15 cellular contexts compared by ENCODE assay signal in genomic region chr9:127531676-127532075, GRCh38.
A peak's percentile ranks its signal among the peaks of the same experiment; 100 is the strongest.
DNase-seq lines count a peak whose midpoint lies in the region; ATAC-seq and TF ChIP-seq lines count a peak whose summit lies in the region.
"Had no signal": no experiment of that assay in that cellular context is flagged by ENCODE, and none has a peak within 500 bp of the region (broad histone marks: within the 10 kb centered on the region; RNA-seq: fewer than 3 reads in every experiment).

No MANE protein-coding gene starts in this region.

- H3K27me3 Mint-ChIP-seq in T-cell = no peaks in the 10 kb centered on the region

- H4K8ac ChIP-seq in mesendoderm (ENCODE audit: low read depth, low read length) = no peak overlapping the region

- no peak overlapping the region for H2BK120ac ChIP-seq in mesendoderm (ENCODE audit: low read depth, low read length)

- no peak overlapping the region for H3K4me3 Mint-ChIP-seq in T-cell

- H2AK5ac ChIP-seq in mesendoderm (ENCODE audit: low read length) = no peak overlapping the region

- H3K27ac Mint-ChIP-seq in T-cell = no peak overlapping the region

- H2BK15ac ChIP-seq in mesendoderm (replicated peaks; ENCODE audit: low read depth) = no peak overlapping the region

- H3K36me3 ChIP-seq in HUES64 (ENCODE audit: insufficient read depth, low read length) (peaks cover 2% of the 10 kb centered on the region; the same call in 1 of the 2 replicates), mesendoderm (ENCODE audit: control insufficient read depth, insufficient read depth, low read length) (no peaks in the 10 kb centered on the region)

- H3K9ac ChIP-seq in HUES64 (ENCODE audit: low read depth, low read length) (no peak overlapping the region), mesendoderm (ENCODE audit: low read length) (no peak overlapping the region)
- H3K9ac ChIP-seq: KMS-11 had no signal

- DNase-seq in ELF-1 (ENCODE audit: low read depth, low spot score) (peak; percentile 58), dermis microvascular lymphatic vessel endothelial cell (ENCODE audit: low read depth in 2 of 2) (peak; percentile 58 to 64), mesendoderm (peak; percentile 65), T-cell (no peak), GM10266 (ENCODE audit: extremely low spot score) (no peak)
- DNase-seq: COR-L47, DMS53, NCI-H1092, NCI-H2107, NCI-H345, NCI-H526 treated with DMSO at 0.1 percent for 48 hours, PC-9 had no signal

- H3K27me3 ChIP-seq in HUES64 (ENCODE audit: insufficient read depth, low read length) (no peaks in the 10 kb centered on the region), mesendoderm (ENCODE audit: insufficient read depth, low read length, poor library complexity) (no peaks in the 10 kb centered on the region)

- H3K4me3 ChIP-seq in HUES64 (ENCODE audit: low read length) = no peak overlapping the region
- H3K4me3 ChIP-seq in mesendoderm (ENCODE audit: low read length) = no peak overlapping the region
- H3K4me3 ChIP-seq: PC-9 had no signal

- no peaks in the 10 kb centered on the region for H3K4me1 Mint-ChIP-seq in T-cell

- no peak overlapping the region for H3K23ac ChIP-seq in mesendoderm (ENCODE audit: low read length)

- H3K4me1 ChIP-seq in HUES64 (ENCODE audit: insufficient read depth, low read length) (peaks cover 20% of the 10 kb centered on the region), mesendoderm (ENCODE audit: control insufficient read depth, low read depth, low read length) (peaks cover 2% of the 10 kb centered on the region)

- no peak overlapping the region for H3K56ac ChIP-seq in mesendoderm (ENCODE audit: low read length)

- CTCF ChIA-PET in T-cell (lab: Charles Lee) = no interaction called here

- H3K4me2 ChIP-seq in mesendoderm (ENCODE audit: low read length) = no peak overlapping the region
- H3K4me2 ChIP-seq: KMS-11, PC-9 had no signal

- peak overlapping the region; percentile 37; the same call in 1 of the 2 replicates for H3K27ac ChIP-seq in HUES64 (ENCODE audit: low read depth, low read length)
- peak overlapping the region; percentile 3 for H3K27ac ChIP-seq in mesendoderm (ENCODE audit: low read depth, low read length)
- H3K27ac ChIP-seq: KMS-11, PC-9 had no signal

- H3K9me3 Mint-ChIP-seq in T-cell = no peaks in the 10 kb centered on the region

- peaks cover 5% of the 10 kb centered on the region for H3K36me3 Mint-ChIP-seq in T-cell

- H4K5ac ChIP-seq in mesendoderm (ENCODE audit: low read length) = no peak overlapping the region

- H3K9me3 ChIP-seq in HUES64 (ENCODE audit: insufficient read depth, low read depth, low read length) = no peaks in the 10 kb centered on the region

- no peak for TF ChIP-seq CTCF in GM10266 (IDR thresholded peaks at IDR 0.05; ENCODE audit: control insufficient read depth, insufficient read depth, low read depth, missing control alignments)

- ATAC-seq in HG03025 (IDR thresholded peaks at IDR 0.05; ENCODE audit: low FRiP score, unreplicated experiment) (no peak), T-cell (replicated peaks in 1 of 4) (no peak)

- POLR2A ChIA-PET in T-cell (lab: Charles Lee) = no interaction called here

- WGBS in HUES64 = 72% methylated on average over 13 of the region's 13 CpGs
- WGBS in mesendoderm (ENCODE audit: extremely low coverage, insufficient coverage, low lambda C conversion rate) = no CpG with 5 or more reads among the region's 13 CpGs

- no peaks in the 10 kb centered on the region for H3K79me2 ChIP-seq in mesendoderm (ENCODE audit: control insufficient read depth, insufficient read depth, low read length)

- peaks cover 3% of the 10 kb centered on the region for H3K79me1 ChIP-seq in mesendoderm (ENCODE audit: low read length)

- no peak overlapping the region for H3K18ac ChIP-seq in mesendoderm (ENCODE audit: low read length)

- no peak overlapping the region for H2BK5ac ChIP-seq in mesendoderm (ENCODE audit: low read length)

- no peak overlapping the region for H3K4ac ChIP-seq in mesendoderm (ENCODE audit: low read depth, low read length)

Comparison
In these comparisons a context has a peak if more than half of its experiments do, and no peak if none do; other contexts are left out.
1. DNase-seq: peak in ELF-1 (single experiment), dermis microvascular lymphatic vessel endothelial cell (2 of 2) and mesendoderm (single experiment); none in T-cell (0 of 34) and GM10266 (single experiment).